1 cellular context compared by ENCODE assay signal in genomic region chr11:65535102-65535501, GRCh38.
TF ChIP-seq lines count a peak whose summit lies in the region.

No MANE protein-coding gene starts in this region.

TF ChIP-seq in HepG2, 621 proteins besides CTCF, POLR2A, EP300 and RAD21:
- TF ChIP-seq TSC22D2 (CRISPR knock-in tag; IDR thresholded peaks at IDR 0.05; ENCODE audit: borderline replicate concordance) (no peak), ZNF781 (CRISPR knock-in tag; IDR thresholded peaks at IDR 0.05; ENCODE audit: borderline replicate concordance, not compliant biosample characterization) (no peak), HOXA5 (CRISPR knock-in tag; IDR thresholded peaks at IDR 0.05) (no peak), ZNF317 (CRISPR knock-in tag; IDR thresholded peaks at IDR 0.05) (no peak), NFYC (CRISPR knock-in tag; IDR thresholded peaks at IDR 0.05) (no peak), AGO2 (optimal IDR thresholded peaks at IDR 0.05; ENCODE audit: low read depth, low read length) (peak; percentile 47), ZNF703 (CRISPR knock-in tag; IDR thresholded peaks at IDR 0.05; ENCODE audit: borderline replicate concordance) (no peak)
